In the genomic region with DNA sequence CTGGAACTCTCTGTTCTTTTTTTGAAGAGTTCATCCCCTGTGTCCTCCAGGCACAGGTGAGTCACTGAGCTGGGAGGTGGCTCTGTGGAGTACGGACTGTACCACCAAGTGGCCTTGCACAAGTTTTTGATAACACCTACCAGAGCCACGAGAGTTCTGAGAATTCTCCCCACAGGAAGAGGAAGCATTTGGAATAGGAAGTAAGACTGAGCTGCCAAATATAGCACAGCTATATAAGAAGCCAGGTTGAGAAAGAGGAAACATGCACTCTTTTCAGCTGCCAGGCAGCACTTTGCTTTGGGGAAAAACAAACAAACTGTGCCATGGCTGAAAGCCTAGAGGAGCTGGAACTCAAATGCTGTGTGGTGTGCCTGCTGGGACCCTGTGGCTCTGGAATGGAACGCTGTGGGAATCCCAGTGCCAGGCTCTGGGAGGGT, we compare ENCODE assay signal across 8 cellular contexts.
A peak's percentile ranks its signal among the peaks of the same experiment; 100 is the strongest.
DNase-seq lines count a peak whose midpoint lies in the region; ATAC-seq, FAIRE-seq and TF ChIP-seq lines count a peak whose summit lies in the region.

No MANE protein-coding gene starts in this region.

- H3K9me3 Mint-ChIP-seq in activated T-cell treated with anti-CD3 and anti-CD28 coated beads, Interleukin-2, amount 50 U/mL, for 4 hours, result no peaks in the 10 kb centered on the region

- H3K27ac ChIP-seq in KOPT-K1 (ENCODE audit: low read depth, low read length, poor library complexity, severe bottlenecking) (peak overlapping the region; percentile 61), gastrocnemius medialis (peak overlapping the region; percentile 66 to 76 (median 72))

- H3K4me3 ChIP-seq in gastrocnemius medialis, result no peak overlapping the region

- peak overlapping the region; percentile 24 for H3K4me3 Mint-ChIP-seq in activated T-cell treated with anti-CD3 and anti-CD28 coated beads, Interleukin-2, amount 50 U/mL, for 4 hours

- ATAC-seq in activated T-cell treated with anti-CD3 and anti-CD28 coated beads, Interleukin-2, amount 50 U/mL, for 4 hours, result peak; percentile 38 to 39
- ATAC-seq in gastrocnemius medialis, result peak; percentile 74 to 89
- ATAC-seq in HG02938 (IDR thresholded peaks at IDR 0.05; ENCODE audit: unreplicated experiment), result no peak
- ATAC-seq in GM18873 (IDR thresholded peaks at IDR 0.05; ENCODE audit: low FRiP score, unreplicated experiment), result no peak

- intact Hi-C loops in gastrocnemius medialis (cut with DNase I; ENCODE audit: low total_unique reads), result loop anchor here (5.0 kb wide), 1 partner anchor 89 kb away; no protein-coding TSS in a partner anchor

- H3K36me3 ChIP-seq in KOPT-K1 (ENCODE audit: insufficient read depth, low read length), result no peaks in the 10 kb centered on the region
- H3K36me3 ChIP-seq in gastrocnemius medialis, result no peaks in the 10 kb centered on the region

- H3K27me3 ChIP-seq in gastrocnemius medialis, result no peaks in the 10 kb centered on the region

- peaks cover 73% of the 10 kb centered on the region for H3K4me1 Mint-ChIP-seq in activated T-cell treated with anti-CD3 and anti-CD28 coated beads, Interleukin-2, amount 50 U/mL, for 4 hours (ENCODE audit: low read depth)

- no peaks in the 10 kb centered on the region for H3K9me3 ChIP-seq in KOPT-K1 (ENCODE audit: insufficient read depth, low read length, poor library complexity, severe bottlenecking)
- H3K9me3 ChIP-seq in gastrocnemius medialis, result no peaks in the 10 kb centered on the region

- TF ChIP-seq POLR2A in GM12891 (IDR thresholded peaks at IDR 0.05; ENCODE audit: low read depth, low read length) (no peak), gastrocnemius medialis (IDR thresholded peaks at IDR 0.05) (peak; percentile 49 to 58)

- H3K36me3 Mint-ChIP-seq in activated T-cell treated with anti-CD3 and anti-CD28 coated beads, Interleukin-2, amount 50 U/mL, for 4 hours (ENCODE audit: insufficient read depth), result no peaks in the 10 kb centered on the region

- TF ChIP-seq CTCF in gastrocnemius medialis (IDR thresholded peaks at IDR 0.05 in 4 of 5, conservative IDR thresholded peaks at IDR 0.05 in 1 of 5), result no peak

- no peaks in the 10 kb centered on the region for H3K27me3 Mint-ChIP-seq in activated T-cell treated with anti-CD3 and anti-CD28 coated beads, Interleukin-2, amount 50 U/mL, for 4 hours (ENCODE audit: low read depth)

- peaks cover 15 to 16% of the 10 kb centered on the region in 2 donors for H3K4me1 ChIP-seq in gastrocnemius medialis

- in situ Hi-C loops in gastrocnemius medialis (cut with MboI; ENCODE audit: low sequenced_read_pairs in 4 of 4), result no loop called here

- peak; percentile 61 for FAIRE-seq in GM12891 (lab: Jason Lieb, UNC)

- DNase-seq in GM12891 (ENCODE audit: insufficient read length, low spot score), result no peak
- no peak for DNase-seq in activated T-cell treated with anti-CD3 and anti-CD28 coated beads, Interleukin-2, amount 50 U/mL, for 4 hours
- peak; percentile 63 for DNase-seq in glomerular endothelial cell (ENCODE audit: extremely low read depth, low read depth, low spot score)
- peak; percentile 46 to 79 for DNase-seq in gastrocnemius medialis
- DNase-seq in NCI-H1105 (lab: John Stamatoyannopoulos, UW), result no peak

TF ChIP-seq in GM12891, 5 proteins besides CTCF, POLR2A, EP300 and RAD21:
- no peak for TF ChIP-seq PAX5 (IDR thresholded peaks at IDR 0.05; ENCODE audit: insufficient read depth, low read length, severe bottlenecking)
TF ChIP-seq in GM12891: peak in this region for 0.

Comparison
In these comparisons a context has a peak if more than half of its experiments do, and no peak if none do; other contexts are left out.
1. DNase-seq: peak in glomerular endothelial cell (single experiment) and gastrocnemius medialis (2 of 2); none in GM12891 (single experiment), activated T-cell treated with anti-CD3 and anti-CD28 coated beads, Interleukin-2, amount 50 U/mL, for 4 hours (single experiment) and NCI-H1105 (single experiment).
2. ATAC-seq: peak in activated T-cell treated with anti-CD3 and anti-CD28 coated beads, Interleukin-2, amount 50 U/mL, for 4 hours (2 of 2) and gastrocnemius medialis (2 of 2); none in HG02938 (single experiment) and GM18873 (single experiment).